28 cellular contexts compared by ENCODE assay signal in genomic region chr4:166957451-166957850, GRCh38.
DNase-seq lines count a peak whose midpoint lies in the region; ATAC-seq, FAIRE-seq and TF ChIP-seq lines count a peak whose summit lies in the region.
"Had no signal": no experiment of that assay in that cellular context is flagged by ENCODE, and none has a peak within 500 bp of the region (broad histone marks: within the 10 kb centered on the region; RNA-seq: fewer than 3 reads in every experiment).

No MANE protein-coding gene starts in this region.

- H3K4me2 ChIP-seq in PC-3 (ENCODE audit: low read length) = no peak overlapping the region
- H3K4me2 ChIP-seq in astrocyte (ENCODE audit: low read length) = no peak overlapping the region
- H3K4me2 ChIP-seq: GM23338, PC-9 had no signal

- H3K4me1 ChIP-seq in PC-3 (ENCODE audit: insufficient read depth, low read length) (no peaks in the 10 kb centered on the region), astrocyte (ENCODE audit: insufficient read depth, low read length) (no peaks in the 10 kb centered on the region), foreskin keratinocyte (no peaks in the 10 kb centered on the region)

- H3F3A ChIP-seq in PC-3 (ENCODE audit: low read length, unreplicated experiment) = no peaks in the 10 kb centered on the region

- intact Hi-C loops in PC-3 (cut with micrococcal nuclease) = no loop called here

- H3K9me3 ChIP-seq in PC-3 (ENCODE audit: low read length) (0 out of 2 replicates have a peak, but pooled peaks cover 5% of the 10 kb centered on the region), astrocyte (ENCODE audit: insufficient read depth, low read depth, low read length) (no peaks in the 10 kb centered on the region)
- H3K9me3 ChIP-seq: BE2C had no signal

- H3K27me3 ChIP-seq in PC-3 (ENCODE audit: low read length) = no peaks in the 10 kb centered on the region
- no peaks in the 10 kb centered on the region for H3K27me3 ChIP-seq in astrocyte (ENCODE audit: insufficient read depth, low read length)
- no peaks in the 10 kb centered on the region for H3K27me3 ChIP-seq in foreskin keratinocyte
- H3K27me3 ChIP-seq: BE2C had no signal

- peak; percentile 61 for DNase-seq in ELR (ENCODE audit: low read depth)
- DNase-seq in PC-3 = peak; percentile 7
- DNase-seq in astrocyte (ENCODE audit: low read depth) = peak; percentile 11
- peak in 1 of 2 donors; percentile 32 for DNase-seq in foreskin keratinocyte
- no peak for DNase-seq in activated CD4-positive, CD25-positive, alpha-beta regulatory T cell (lab: John Stamatoyannopoulos, UW)
- no peak for DNase-seq in NCI-H1048 (lab: John Stamatoyannopoulos, UW)
- DNase-seq in left lobe of liver (ENCODE audit: low spot score) = no peak
- DNase-seq: BE2C; CD8-positive, alpha-beta memory T cell; DND-41; H9; HFFc6; NCI-H1105; NCI-H1436 treated with DMSO at 0.1 percent for 48 hours; NCI-H187 treated with DMSO at 0.1 percent for 48 hours; NCI-H2171 treated with DMSO at 0.1 percent for 48 hours; NCI-H446; NCI-H526; NCI-H82; NK-92 treated with Interleukin-12 subunit alpha and Interleukin-12 subunit beta, amount 100 ng/mL, for 24 hours; PC-9; RPMI8226; SHP77 had no signal

- H4K20me1 ChIP-seq in PC-3 (ENCODE audit: low read length) (no peaks in the 10 kb centered on the region), astrocyte (ENCODE audit: insufficient read depth, low read length) (no peaks in the 10 kb centered on the region)

- H3K27me3 Mint-ChIP-seq in astrocyte (ENCODE audit: low read depth, unreplicated experiment) = no peaks in the 10 kb centered on the region

- no peaks in the 10 kb centered on the region for H3K4me1 Mint-ChIP-seq in astrocyte (ENCODE audit: low read depth, unreplicated experiment)
- H3K4me1 Mint-ChIP-seq: CD14-positive monocyte; CD8-positive, alpha-beta memory T cell; GM23338; H9 had no signal

- H3K9me3 Mint-ChIP-seq in astrocyte (ENCODE audit: unreplicated experiment) = peaks cover 2% of the 10 kb centered on the region

- no peak overlapping the region for H3K4me3 ChIP-seq in PC-3 (ENCODE audit: low read length)
- no peak overlapping the region for H3K4me3 ChIP-seq in astrocyte (ENCODE audit: insufficient read depth, low read depth, low read length)
- H3K4me3 ChIP-seq: GM23338, PC-9 had no signal

- H3K36me3 Mint-ChIP-seq in astrocyte (ENCODE audit: low read depth, unreplicated experiment) = no peaks in the 10 kb centered on the region
- H3K36me3 Mint-ChIP-seq: CD14-positive monocyte; CD8-positive, alpha-beta memory T cell had no signal

- ATAC-seq in PC-3 (no peak), foreskin keratinocyte (peak; percentile 27), HG03139 (IDR thresholded peaks at IDR 0.05; ENCODE audit: unreplicated experiment) (no peak), left lobe of liver (no peak)
- ATAC-seq: GM23338 had no signal

- H3K4me3 Mint-ChIP-seq in astrocyte (ENCODE audit: unreplicated experiment) = no peak overlapping the region
- H3K4me3 Mint-ChIP-seq: CD14-positive monocyte; CD8-positive, alpha-beta memory T cell; GM23338; H9; HFFc6 had no signal

- FAIRE-seq in astrocyte (lab: Jason Lieb, UNC) = no peak

- no peak overlapping the region for H3K27ac Mint-ChIP-seq in astrocyte (ENCODE audit: unreplicated experiment)
- H3K27ac Mint-ChIP-seq: CD14-positive monocyte, GM23338, H9, HFFc6 had no signal

- H3K27ac ChIP-seq in PC-3 (ENCODE audit: low read length) (no peak overlapping the region), astrocyte (ENCODE audit: low read depth, low read length) (no peak overlapping the region), foreskin keratinocyte (no peak overlapping the region)
- H3K27ac ChIP-seq: 22Rv1, HL-60, PC-9 had no signal

- no peak overlapping the region for H2AFZ ChIP-seq in PC-3 (ENCODE audit: low read length)
- no peak overlapping the region for H2AFZ ChIP-seq in astrocyte (ENCODE audit: low read depth, low read length)
- H2AFZ ChIP-seq: GM23338, PC-9 had no signal

- POLR2A ChIA-PET in PC-3 (lab: Charles Lee; ENCODE audit: unreplicated experiment) = no interaction called here

- H3K36me3 ChIP-seq in PC-3 (ENCODE audit: low read depth, low read length) (no peaks in the 10 kb centered on the region), astrocyte (ENCODE audit: insufficient read depth, low read length) (no peaks in the 10 kb centered on the region)
- H3K36me3 ChIP-seq: BE2C had no signal

- BruUV-seq in PC-3 (replicated peaks; lab: Mats Ljungman, UMichigan) = no TSS peak

- no peak for TF ChIP-seq CTCF in PC-3 (conservative IDR thresholded peaks at IDR 0.05; ENCODE audit: low read depth, low read length)
- no peak for TF ChIP-seq CTCF in astrocyte (IDR thresholded peaks at IDR 0.05; ENCODE audit: insufficient read depth, low read depth, low read length)
- peak; percentile 11 for TF ChIP-seq CTCF in foreskin keratinocyte (conservative IDR thresholded peaks at IDR 0.05)

- no peaks in the 10 kb centered on the region for H3K79me2 ChIP-seq in PC-3 (ENCODE audit: low read length)
- H3K79me2 ChIP-seq in astrocyte (ENCODE audit: insufficient read depth, low read length) = no peaks in the 10 kb centered on the region

- no peaks in the 10 kb centered on the region for H3K9me2 ChIP-seq in PC-3 (replicated peaks; ENCODE audit: low read length)

- CTCF ChIA-PET in PC-3 (lab: Charles Lee) = no interaction called here

- H3K9ac ChIP-seq in PC-3 (ENCODE audit: low read length) (no peak overlapping the region), astrocyte (ENCODE audit: low read length) (no peak overlapping the region)

Comparison
In these comparisons a context has a peak if more than half of its experiments do, and no peak if none do; other contexts are left out.
1. DNase-seq: peak in ELR (single experiment), PC-3 (single experiment) and astrocyte (single experiment); none in activated CD4-positive, CD25-positive, alpha-beta regulatory T cell (0 of 4), NCI-H1048 (single experiment) and left lobe of liver (single experiment).